8 cellular contexts compared by ENCODE assay signal in the genomic region with DNA sequence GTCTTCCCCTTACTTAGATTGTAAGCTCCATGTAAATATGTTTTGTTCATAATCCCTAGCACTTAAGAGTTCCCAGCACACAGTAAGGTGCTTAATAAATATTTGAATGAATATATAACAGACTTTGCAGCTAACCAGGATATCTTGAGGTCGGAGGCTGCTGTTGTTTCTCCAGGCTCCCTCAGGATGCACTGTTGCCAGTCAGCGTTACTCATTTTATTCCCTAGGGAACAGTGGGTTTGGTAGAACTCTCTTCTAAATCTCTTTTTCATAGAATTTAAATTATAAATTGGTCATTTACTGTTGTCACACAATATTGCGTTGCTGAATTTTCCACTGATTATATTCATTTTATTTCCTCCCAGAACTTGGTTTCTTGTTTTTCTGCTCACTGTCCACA. TPM values are rescaled to one million over a fixed set of nuclear protein-coding genes. Genes with fewer than 3 reads are reported as not detected.
DNase-seq lines count a peak whose midpoint lies in the region; ATAC-seq, FAIRE-seq and TF ChIP-seq lines count a peak whose summit lies in the region.

No MANE protein-coding gene starts in this region.

- intact Hi-C loops in A673 (cut with micrococcal nuclease; ENCODE audit: unreplicated experiment) = no loop called here

- peaks cover 31% of the 10 kb centered on the region for H3K4me1 Mint-ChIP-seq in HFFc6 (ENCODE audit: low read depth)

- H3K27ac ChIP-seq in A673 (ENCODE audit: low read depth, low read length, poor library complexity, severe bottlenecking) (peak overlapping the region; percentile 99), brain microvascular endothelial cell (peak overlapping the region; percentile 100)

- BruUV-seq in A673 (replicated peaks; lab: Mats Ljungman, UMichigan) = TSS peak; percentile 37

- no peak for ATAC-seq in GM21825 (IDR thresholded peaks at IDR 0.05; ENCODE audit: unreplicated experiment)

- no peak for FAIRE-seq in GM12891 (lab: Jason Lieb, UNC)

- CTCF ChIA-PET in A673 (lab: Charles Lee) = interaction anchor here (0.8 to 1.2 kb wide), 2 partner anchors 54 to 63 kb away, joined by 3 to 4 read pairs; no protein-coding TSS in a partner anchor

- H3K4me1 ChIP-seq in A673 (ENCODE audit: insufficient read depth, low read length, poor library complexity, severe bottlenecking) (peaks cover 58% of the 10 kb centered on the region), mononuclear cell (ENCODE audit: insufficient read depth, low read length) (peaks cover 21% of the 10 kb centered on the region)

- H3K27me3 ChIP-seq in A673 (replicated peaks; ENCODE audit: insufficient read depth, low read depth, low read length, poor library complexity) (no peaks in the 10 kb centered on the region), brain microvascular endothelial cell (replicated peaks) (no peaks in the 10 kb centered on the region), mononuclear cell (ENCODE audit: insufficient read depth, low read length) (no peaks in the 10 kb centered on the region)

- POLR2A ChIA-PET in A673 (lab: Charles Lee; ENCODE audit: low non-redundant PET) = interaction anchor here (0.7 to 1.1 kb wide), 2 partner anchors 14 to 55 kb away, joined by 3 to 9 read pairs; a partner anchor contains a TSS

- H3K36me3 ChIP-seq in A673 (ENCODE audit: insufficient read depth, low read length, poor library complexity, severe bottlenecking) (peaks cover 33% of the 10 kb centered on the region), brain microvascular endothelial cell (replicated peaks) (peaks cover 13% of the 10 kb centered on the region)

- no peaks in the 10 kb centered on the region for H3K9me3 ChIP-seq in A673 (ENCODE audit: low read depth, low read length, poor library complexity, severe bottlenecking)
- H3K9me3 ChIP-seq in mononuclear cell (ENCODE audit: low read depth, low read length) = no peaks in the 10 kb centered on the region

- peak; percentile 92 for DNase-seq in A673 (ENCODE audit: low spot score)
- no peak for DNase-seq in HFFc6
- peak; percentile 61 for DNase-seq in brain microvascular endothelial cell
- no peak for DNase-seq in stimulated activated CD4-positive, alpha-beta T cell treated with anti-CD3 and anti-CD28 coated beads, Interleukin-4, amount 100 ng/mL, for 4 hours
- DNase-seq in GM12891 (ENCODE audit: insufficient read length, low spot score) = no peak
- no peak for DNase-seq in GM19240 (ENCODE audit: insufficient read length, low spot score)

- peak overlapping the region; percentile 89 for H3K4me3 Mint-ChIP-seq in HFFc6

- H3K27ac Mint-ChIP-seq in HFFc6 = peak overlapping the region; percentile 96

- in situ Hi-C loops in brain microvascular endothelial cell (cut with HindIII; ENCODE audit: low pct_ligation_motif_present, low sequenced_read_pairs) = no loop called here

- TF ChIP-seq CTCF in A673 (conservative IDR thresholded peaks at IDR 0.05; ENCODE audit: low read depth, low read length) (no peak), HFFc6 (IDR thresholded peaks at IDR 0.05) (no peak), brain microvascular endothelial cell (IDR thresholded peaks at IDR 0.05; ENCODE audit: low read depth, low read length, missing control alignments) (no peak)

- TF ChIP-seq POLR2A in GM12891 (IDR thresholded peaks at IDR 0.05; ENCODE audit: low read depth, low read length) = no peak

- H3K36me3 Mint-ChIP-seq in HFFc6 (ENCODE audit: low read depth) = peaks cover 15% of the 10 kb centered on the region

- H3K27me3 Mint-ChIP-seq in HFFc6 (ENCODE audit: insufficient read depth) = peaks cover 3% of the 10 kb centered on the region

- H3K9me3 Mint-ChIP-seq in HFFc6 = no peaks in the 10 kb centered on the region

- peak overlapping the region; percentile 71 for H3K4me3 ChIP-seq in A673 (ENCODE audit: low read depth, low read length, poor library complexity, severe bottlenecking)
- H3K4me3 ChIP-seq in brain microvascular endothelial cell (ENCODE audit: low read depth, low read length) = peak overlapping the region; percentile 91
- peak overlapping the region; percentile 100 for H3K4me3 ChIP-seq in mononuclear cell (ENCODE audit: low read length)

TF ChIP-seq in GM12891, 5 proteins besides CTCF, POLR2A, EP300 and RAD21:
- no peak for TF ChIP-seq PAX5 (IDR thresholded peaks at IDR 0.05; ENCODE audit: insufficient read depth, low read length, severe bottlenecking)
- no peak for TF ChIP-seq POLR2AphosphoS5 (IDR thresholded peaks at IDR 0.05; ENCODE audit: low read depth, low read length)
- TF ChIP-seq POU2F2 (IDR thresholded peaks at IDR 0.05; ENCODE audit: low read depth, low read length) = no peak
- TF ChIP-seq SPI1 (IDR thresholded peaks at IDR 0.05; ENCODE audit: low read depth, low read length) = no peak
- TF ChIP-seq TAF1 (IDR thresholded peaks at IDR 0.05; ENCODE audit: low read depth, low read length) = no peak
TF ChIP-seq in GM12891: peak in this region for 0.

RNA-seq across cellular contexts. Expression of a gene that starts 1.0 kb away (rescaled TPM):
- total RNA-seq in A673 (2021) (1,416 and 1,470 TPM in 2 replicates), mononuclear cell (140 TPM)
- 100 to 1,000 TPM; 275 to 313 (median 300) TPM for total RNA-seq in HFFc6 (2021; fragmentation: NEBNext Ultra II Directional; extraction: Animal tissue kit (Norgen Biotek cat#: 25700))
- polyA plus RNA-seq in GM12891 (2012; ENCODE audit: low read depth, missing spikeins) = 110 TPM

RNA-seq across cellular contexts. Expression of a gene that starts 54.9 kb away (rescaled TPM):
- 180 and 192 TPM in 2 replicates for total RNA-seq in A673 (2021)
- total RNA-seq in HFFc6 (2021; fragmentation: NEBNext Ultra II Directional; extraction: Animal tissue kit (Norgen Biotek cat#: 25700)) = 10 to 100 TPM; 46.9 to 61.2 (median 54.9) TPM
- 21.2 TPM for total RNA-seq in mononuclear cell
- polyA plus RNA-seq in GM12891 (2012; ENCODE audit: low read depth, missing spikeins) = 54.5 TPM

Comparison
In these comparisons a context has a peak if more than half of its experiments do, and no peak if none do; other contexts are left out.
1. DNase-seq: peak in A673 (single experiment) and brain microvascular endothelial cell (single experiment); none in HFFc6 (single experiment), stimulated activated CD4-positive, alpha-beta T cell treated with anti-CD3 and anti-CD28 coated beads, Interleukin-4, amount 100 ng/mL, for 4 hours (0 of 2), GM12891 (single experiment) and GM19240 (single experiment).
2. Peak in every context shown above with its lines, with median percentiles within 50 percentile points of each other: H3K4me3 ChIP-seq.